17 cellular contexts compared by ENCODE assay signal in genomic region chr10:767211-767610, GRCh38.
DNase-seq lines count a peak whose midpoint lies in the region; FAIRE-seq and TF ChIP-seq lines count a peak whose summit lies in the region.
"Had no signal": no experiment of that assay in that cellular context is flagged by ENCODE, and none has a peak within 500 bp of the region (broad histone marks: within the 10 kb centered on the region; RNA-seq: fewer than 3 reads in every experiment).

No MANE protein-coding gene starts in this region.

- no peak overlapping the region for H2BK5ac ChIP-seq in H1 (ENCODE audit: low read depth, low read length)

- H3K36me3 Mint-ChIP-seq in MCF 10A (ENCODE audit: insufficient read depth, unreplicated experiment): peaks cover 6% of the 10 kb centered on the region
- H3K36me3 Mint-ChIP-seq: CD14-positive monocyte had no signal

- no peak overlapping the region for H3K18ac ChIP-seq in H1 (ENCODE audit: extremely low read depth, low read length)

- BruUV-seq in MCF 10A (replicated peaks; lab: Mats Ljungman, UMichigan): no TSS peak

- no peak overlapping the region for H2AK5ac ChIP-seq in H1 (ENCODE audit: low read depth, low read length)

- TF ChIP-seq EP300 in H1 (IDR thresholded peaks at IDR 0.05; ENCODE audit: borderline replicate concordance in 1 of 2, low read depth in 2 of 2, low read length in 2 of 2): no peak

- H4K5ac ChIP-seq in H1 (ENCODE audit: insufficient read length, low read depth, low read length): no peak overlapping the region

- H3K23ac ChIP-seq in H1 (ENCODE audit: insufficient read length): no peak overlapping the region

- H2BK20ac ChIP-seq in H1 (ENCODE audit: low read length): no peak overlapping the region

- no peak overlapping the region for H4K91ac ChIP-seq in H1 (replicated peaks; ENCODE audit: insufficient read length, low read length)

- no peaks in the 10 kb centered on the region for H3K4me1 ChIP-seq in breast epithelium
- peaks cover 0 to 2% (median 0%) of the 10 kb centered on the region in 4 experiments; a peak in 1 of 7 replicates for H3K4me1 ChIP-seq in H1 (replicated peaks in 1 of 4; ENCODE audit: control insufficient read depth in 3 of 4, insufficient read depth in 4 of 4, low read length in 3 of 4)
- H3K4me1 ChIP-seq in right atrium auricular region: no peaks in the 10 kb centered on the region
- no peaks in the 10 kb centered on the region for H3K4me1 ChIP-seq in colonic mucosa

- no peak overlapping the region for H3K27ac ChIP-seq in breast epithelium
- H3K27ac ChIP-seq in H1 (ENCODE audit: low read depth, low read length): no peak overlapping the region
- H3K27ac ChIP-seq in right atrium auricular region: no peak overlapping the region
- H3K27ac ChIP-seq in colonic mucosa: no peak overlapping the region
- H3K27ac ChIP-seq: HL-60 had no signal

- H2AFZ ChIP-seq in H1 (ENCODE audit: low read length): no peak overlapping the region

- no peak overlapping the region for H3K14ac ChIP-seq in H1 (ENCODE audit: insufficient read length)

- H3K4me1 Mint-ChIP-seq in MCF 10A (ENCODE audit: insufficient read depth, unreplicated experiment): no peaks in the 10 kb centered on the region
- H3K4me1 Mint-ChIP-seq: CD14-positive monocyte, H9 had no signal

- no peak for TF ChIP-seq POLR2A in breast epithelium (IDR thresholded peaks at IDR 0.05)
- TF ChIP-seq POLR2A in H1 (IDR thresholded peaks at IDR 0.05; ENCODE audit: control extremely low read depth in 1 of 2, low read depth in 2 of 2, low read length in 2 of 2): no peak

- no peak overlapping the region for H2BK15ac ChIP-seq in H1 (ENCODE audit: low read length)

- POLR2A ChIA-PET in MCF 10A (lab: Yijun Ruan, JAX): no interaction called here
- POLR2A ChIA-PET in H1 (lab: Charles Lee; ENCODE audit: partially characterized antibody): no interaction called here

- no peak overlapping the region for H3K4me3 Mint-ChIP-seq in MCF 10A (ENCODE audit: unreplicated experiment)
- H3K4me3 Mint-ChIP-seq: CD14-positive monocyte; H9; T-helper 2 cell treated with Interferon-gamma antibody and Interleukin-4, amounts not matched to agents 5 μg/mL and 100 μg/mL, for 36 hours had no signal

- H3K4me3 ChIP-seq in breast epithelium: no peak overlapping the region
- H3K4me3 ChIP-seq in H1 (ENCODE audit: extremely low read depth in 1 of 4, insufficient read depth in 2 of 4, low read depth in 3 of 4, low read length in 4 of 4): no peak overlapping the region
- no peak overlapping the region for H3K4me3 ChIP-seq in right atrium auricular region
- no peak overlapping the region for H3K4me3 ChIP-seq in colonic mucosa
- H3K4me3 ChIP-seq: K562 had no signal

- H3K36me3 ChIP-seq in breast epithelium (no peaks in the 10 kb centered on the region), H1 (ENCODE audit: control insufficient read depth in 2 of 4, insufficient read depth in 4 of 4, low read length in 3 of 4) (no peaks in the 10 kb centered on the region), right atrium auricular region (no peaks in the 10 kb centered on the region), colonic mucosa (no peaks in the 10 kb centered on the region)

- no peak overlapping the region for H2BK12ac ChIP-seq in H1 (ENCODE audit: low read depth, low read length)

- TF ChIP-seq RAD21 in H1 (IDR thresholded peaks at IDR 0.05 in 1 of 2, conservative IDR thresholded peaks at IDR 0.05 in 1 of 2; ENCODE audit: low read depth in 2 of 2, low read length in 2 of 2): no peak

- H3K4ac ChIP-seq in H1 (replicated peaks; ENCODE audit: insufficient read length, low read depth, low read length): no peak overlapping the region

- H3K27me3 ChIP-seq in breast epithelium: no peaks in the 10 kb centered on the region
- no peaks in the 10 kb centered on the region for H3K27me3 ChIP-seq in H1 (replicated peaks in 1 of 4; ENCODE audit: control insufficient read depth in 3 of 4, extremely low read depth in 1 of 4, insufficient read depth in 3 of 4, low read length in 3 of 4)
- H3K27me3 ChIP-seq in right atrium auricular region: no peaks in the 10 kb centered on the region
- no peaks in the 10 kb centered on the region for H3K27me3 ChIP-seq in colonic mucosa

- WGBS in H1 (ENCODE audit: extremely low coverage in 1 of 2, insufficient coverage in 1 of 2, insufficient read length in 1 of 2, insufficient replicate concordance in 2 of 2, low coverage in 1 of 2, low lambda C conversion rate in 2 of 2, missing lambda C conversion rate in 1 of 2), 2 experiments: 80% methylated on average over 1 of the region's 1 CpG; no CpG with 5 or more reads in 1 of the 2 experiments

- TF ChIP-seq CTCF in MCF 10A (IDR thresholded peaks at IDR 0.05; ENCODE audit: unreplicated experiment): no peak
- no peak for TF ChIP-seq CTCF in breast epithelium (IDR thresholded peaks at IDR 0.05)
- no peak for TF ChIP-seq CTCF in H1 (IDR thresholded peaks at IDR 0.05; ENCODE audit: control extremely low read depth in 1 of 3, insufficient read depth in 1 of 3, low read depth in 1 of 3, low read length in 3 of 3)
- no peak for TF ChIP-seq CTCF in right atrium auricular region (IDR thresholded peaks at IDR 0.05)
- TF ChIP-seq CTCF in colonic mucosa (IDR thresholded peaks at IDR 0.05): no peak

- no peak overlapping the region for H3K4me2 ChIP-seq in H1 (ENCODE audit: insufficient read depth in 1 of 2, low read depth in 2 of 2, low read length in 2 of 2)

- H4K8ac ChIP-seq in H1 (ENCODE audit: extremely low read depth, insufficient read depth, low read length): no peak overlapping the region

- intact Hi-C loops in MCF 10A (cut with micrococcal nuclease) (no loop called here), breast epithelium (cut with DNase I; ENCODE audit: low total_unique reads) (loop anchor here (5.0 kb wide), 1 partner anchor 120 kb away; no protein-coding TSS in a partner anchor), colonic mucosa (cut with DNase I) (no loop called here)

- no peak overlapping the region for H3K56ac ChIP-seq in H1 (replicated peaks; ENCODE audit: insufficient read length, low read depth, low read length)

- H3K9ac ChIP-seq in H1 (replicated peaks in 1 of 4; ENCODE audit: extremely low read depth in 1 of 4, low read depth in 3 of 4, low read length in 3 of 4): no peak overlapping the region
- no peak overlapping the region for H3K9ac ChIP-seq in colonic mucosa (ENCODE audit: low read depth in 2 of 2, low read length in 2 of 2)

- no peaks in the 10 kb centered on the region for H3K79me2 ChIP-seq in H1 (ENCODE audit: control insufficient read depth in 1 of 2, insufficient read depth in 2 of 2, low read length in 2 of 2)

- H3K27ac Mint-ChIP-seq in MCF 10A (ENCODE audit: low read depth, unreplicated experiment): no peak overlapping the region
- H3K27ac Mint-ChIP-seq: CD14-positive monocyte; H9; T-helper 2 cell treated with Interferon-gamma antibody and Interleukin-4, amounts not matched to agents 5 μg/mL and 100 μg/mL, for 36 hours had no signal

- no peaks in the 10 kb centered on the region for H3K23me2 ChIP-seq in H1 (ENCODE audit: low read depth, low read length)

- H3K79me1 ChIP-seq in H1 (ENCODE audit: low read depth, low read length): no peaks in the 10 kb centered on the region

- H2BK120ac ChIP-seq in H1 (replicated peaks; ENCODE audit: low read depth, low read length): no peak overlapping the region

- CTCF ChIA-PET in MCF 10A (lab: Yijun Ruan, JAX): interaction anchor here (0.6 kb wide), 1 partner anchor 694 kb away, joined by 3 read pairs; no protein-coding TSS in a partner anchor
- CTCF ChIA-PET in H1 (lab: Charles Lee; ENCODE audit: partially characterized antibody): interaction anchor here (1.1 to 1.6 kb wide), 2 partner anchors 22 to 256 kb away, joined by 3 to 4 read pairs; no protein-coding TSS in a partner anchor

- DNase-seq in MCF 10A (ENCODE audit: unreplicated experiment): peak; percentile 38
- no peak for DNase-seq in breast epithelium (ENCODE audit: low spot score in 2 of 2)
- peak; percentile 6 for DNase-seq in NCI-H2196 treated with DMSO at 0.1 percent for 48 hours (lab: John Stamatoyannopoulos, UW; ENCODE audit: unreplicated experiment)
- no peak for DNase-seq in H1 (ENCODE audit: low read depth in 1 of 2, low spot score in 2 of 2)
- DNase-seq in right atrium auricular region (ENCODE audit: low spot score): no peak
- no peak for DNase-seq in NCI-H1694 treated with DMSO at 0.1 percent for 48 hours (lab: John Stamatoyannopoulos, UW)
- no peak for DNase-seq in colonic mucosa
- DNase-seq: COR-L47, H9, NCI-H1436, NCI-H2081 treated with DMSO at 0.1 percent for 48 hours, NCI-H510A, PC-3 had no signal

- no peak for FAIRE-seq in H1 (lab: Jason Lieb, UNC)
- FAIRE-seq: K562 had no signal

- H3K27me3 Mint-ChIP-seq in MCF 10A (ENCODE audit: insufficient read depth, unreplicated experiment): peaks cover 18% of the 10 kb centered on the region

- H3K9me3 ChIP-seq in breast epithelium: peaks cover 6 to 16% of the 10 kb centered on the region in 2 donors
- H3K9me3 ChIP-seq in H1 (ENCODE audit: insufficient read depth in 2 of 2, low read depth in 1 of 2, low read length in 1 of 2): peaks cover 6 to 7% of the 10 kb centered on the region in 2 experiments; a peak in 1 of 4 replicates
- H3K9me3 ChIP-seq in right atrium auricular region: peaks cover 0 to 20% of the 10 kb centered on the region in 2 donors
- no peaks in the 10 kb centered on the region for H3K9me3 ChIP-seq in colonic mucosa

- H4K20me1 ChIP-seq in H1 (replicated peaks in 1 of 2; ENCODE audit: control insufficient read depth in 1 of 2, insufficient read depth in 2 of 2, low read length in 2 of 2): no peaks in the 10 kb centered on the region

- H3K9me3 Mint-ChIP-seq in MCF 10A (ENCODE audit: unreplicated experiment): peaks cover 28% of the 10 kb centered on the region

TF ChIP-seq in H1, 55 proteins besides CTCF, POLR2A, EP300 and RAD21 (continues in another document):
- TF ChIP-seq NRF1 (IDR thresholded peaks at IDR 0.05; ENCODE audit: low read depth, low read length): no peak
- TF ChIP-seq CTBP2 (IDR thresholded peaks at IDR 0.05; ENCODE audit: borderline replicate concordance, insufficient read depth, insufficient read length, low read length): no peak
- TF ChIP-seq CBX5 (IDR thresholded peaks at IDR 0.05; ENCODE audit: low read depth, low read length): no peak
- TF ChIP-seq EZH2 (IDR thresholded peaks at IDR 0.05; ENCODE audit: low read depth, low read length, severe bottlenecking): no peak
- no peak for TF ChIP-seq SIRT6 (IDR thresholded peaks at IDR 0.05; ENCODE audit: low read length)
- TF ChIP-seq GABPA (IDR thresholded peaks at IDR 0.05; ENCODE audit: borderline replicate concordance, insufficient read depth, low read length): no peak
- no peak for TF ChIP-seq ATF2 (IDR thresholded peaks at IDR 0.05; ENCODE audit: low read length)

Comparison
In these comparisons a context has a peak if more than half of its experiments do, and no peak if none do; other contexts are left out.
1. DNase-seq: peak in MCF 10A (single experiment) and NCI-H2196 treated with DMSO at 0.1 percent for 48 hours (single experiment); none in breast epithelium (0 of 2), H1 (0 of 2), right atrium auricular region (single experiment), NCI-H1694 treated with DMSO at 0.1 percent for 48 hours (single experiment) and colonic mucosa (single experiment).